Comparison of ENCODE assay signal across 21 cellular contexts in the genomic region with DNA sequence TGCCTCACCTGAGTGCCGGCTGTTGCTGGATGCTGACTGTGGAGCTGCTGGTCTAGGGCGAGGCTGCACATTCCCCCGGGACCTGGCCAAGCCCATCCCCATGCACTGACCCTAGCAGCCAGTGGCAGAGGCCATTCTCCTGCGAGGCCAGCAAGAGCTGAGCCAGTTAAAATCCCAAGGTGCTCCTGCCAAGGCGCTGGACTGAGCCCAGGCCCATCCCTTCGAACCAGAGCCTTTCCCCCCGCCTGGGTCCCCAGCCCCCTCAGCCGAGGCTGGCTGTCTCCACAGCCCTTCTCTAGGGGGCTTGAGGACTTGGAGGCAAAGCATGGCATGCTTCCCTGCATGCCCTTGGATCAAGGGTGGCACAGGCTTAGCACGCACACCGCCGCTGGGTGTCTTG. TPM values are rescaled to one million over a fixed set of nuclear protein-coding genes. Genes with fewer than 3 reads are reported as not detected.
"Had no signal": no experiment of that assay in that cellular context is flagged by ENCODE, and none has a peak within 500 bp of the region (broad histone marks: within the 10 kb centered on the region; RNA-seq: fewer than 3 reads in every experiment).

No MANE protein-coding gene starts in this region.

- H3K9me3 ChIP-seq: left lung, tibial nerve had no signal

- H3K27me3 Mint-ChIP-seq: activated naive CD8-positive, alpha-beta T cell treated with anti-CD3 and anti-CD28 coated beads for 36 hours had no signal

- H3K27ac ChIP-seq: cardiac muscle cell, left lung, tibial nerve had no signal

- H3K4me1 Mint-ChIP-seq: activated CD4-positive, alpha-beta memory T cell treated with anti-CD3 and anti-CD28 coated beads, Interleukin-2, amount 10 ng/mL, durations not matched to agents 7 days and 5 days; activated CD8-positive, alpha-beta memory T cell treated with anti-CD3 and anti-CD28 coated beads, Interleukin-2, amount 10 ng/mL, durations not matched to agents 7 days and 5 days had no signal

- H3K36me3 ChIP-seq: cardiac muscle cell, left lung had no signal

- H3K9me3 Mint-ChIP-seq: activated CD4-positive, alpha-beta memory T cell treated with anti-CD3 and anti-CD28 coated beads, Interleukin-2, amount 10 ng/mL, durations not matched to agents 7 days and 5 days; activated naive CD8-positive, alpha-beta T cell treated with anti-CD3 and anti-CD28 coated beads for 36 hours; natural killer cell had no signal

- H3K27ac Mint-ChIP-seq: activated CD4-positive, alpha-beta memory T cell treated with anti-CD3 and anti-CD28 coated beads, Interleukin-2, amount 10 ng/mL, durations not matched to agents 7 days and 5 days; activated CD8-positive, alpha-beta memory T cell treated with anti-CD3 and anti-CD28 coated beads, Interleukin-2, amount 10 ng/mL, durations not matched to agents 7 days and 5 days; activated naive CD8-positive, alpha-beta T cell treated with anti-CD3 and anti-CD28 coated beads for 36 hours; natural killer cell had no signal

- DNase-seq: activated CD4-positive, alpha-beta memory T cell treated with anti-CD3 and anti-CD28 coated beads, Interleukin-2, amount 10 ng/mL, durations not matched to agents 7 days and 5 days; activated CD4-positive, alpha-beta T cell treated with anti-CD3 and anti-CD28 coated beads for 48 hours; activated CD4-positive, CD25-positive, alpha-beta regulatory T cell; activated CD8-positive, alpha-beta memory T cell treated with anti-CD3 and anti-CD28 coated beads, Interleukin-2, amount 10 ng/mL, durations not matched to agents 7 days and 5 days; activated naive CD4-positive, alpha-beta T cell; activated naive CD8-positive, alpha-beta T cell treated with anti-CD3 and anti-CD28 coated beads for 36 hours; erythroblast; foreskin melanocyte; glutamatergic neuron; left lung; mesenchymal stem cell; natural killer cell; nucleus accumbens; stimulated activated CD4-positive, alpha-beta T cell treated with anti-CD3 and anti-CD28 coated beads, Interleukin-12 subunit alpha, Interleukin-12 subunit beta, amount 100 ng/mL, for 4 hours; stimulated activated CD4-positive, alpha-beta T cell treated with anti-CD3 and anti-CD28 coated beads, Interleukin-1b, Interleukin-23, amount 100 ng/mL, for 48 hours; stimulated activated naive CD4-positive, alpha-beta T cell treated with Interleukin-2 at 50 U/mL for 16 hours; T-helper 1 cell; T-helper 9 cell had no signal

- H3K27me3 ChIP-seq: cardiac muscle cell had no signal

- H3K4me3 Mint-ChIP-seq: activated CD4-positive, alpha-beta memory T cell treated with anti-CD3 and anti-CD28 coated beads, Interleukin-2, amount 10 ng/mL, durations not matched to agents 7 days and 5 days; activated CD8-positive, alpha-beta memory T cell treated with anti-CD3 and anti-CD28 coated beads, Interleukin-2, amount 10 ng/mL, durations not matched to agents 7 days and 5 days; activated naive CD8-positive, alpha-beta T cell treated with anti-CD3 and anti-CD28 coated beads for 36 hours; natural killer cell had no signal

- ATAC-seq: activated CD8-positive, alpha-beta memory T cell treated with anti-CD3 and anti-CD28 coated beads, Interleukin-2, amount 10 ng/mL, durations not matched to agents 7 days and 5 days; left lung; natural killer cell had no signal

- H3K36me3 Mint-ChIP-seq: activated CD8-positive, alpha-beta memory T cell treated with anti-CD3 and anti-CD28 coated beads, Interleukin-2, amount 10 ng/mL, durations not matched to agents 7 days and 5 days; activated naive CD8-positive, alpha-beta T cell treated with anti-CD3 and anti-CD28 coated beads for 36 hours; natural killer cell had no signal

RNA-seq across cellular contexts. Expression of a gene that starts 1.6 kb away (rescaled TPM):
- total RNA-seq: activated CD4-positive, alpha-beta memory T cell treated with anti-CD3 and anti-CD28 coated beads, Interleukin-2, amount 10 ng/mL, durations not matched to agents 7 days and 5 days; activated CD8-positive, alpha-beta memory T cell treated with anti-CD3 and anti-CD28 coated beads, Interleukin-2, amount 10 ng/mL, durations not matched to agents 7 days and 5 days; natural killer cell had no signal
- polyA plus RNA-seq: keratinocyte had no signal

RNA-seq across cellular contexts. Expression of a gene that starts 11.3 kb away (rescaled TPM):
- total RNA-seq: activated CD4-positive, alpha-beta memory T cell treated with anti-CD3 and anti-CD28 coated beads, Interleukin-2, amount 10 ng/mL, durations not matched to agents 7 days and 5 days; activated CD8-positive, alpha-beta memory T cell treated with anti-CD3 and anti-CD28 coated beads, Interleukin-2, amount 10 ng/mL, durations not matched to agents 7 days and 5 days; activated naive CD8-positive, alpha-beta T cell treated with anti-CD3 and anti-CD28 coated beads for 36 hours; cardiac muscle cell; left lung; natural killer cell had no signal
- polyA plus RNA-seq: cardiac muscle cell, keratinocyte had no signal
